In genomic region chr10:79239930-79240713, GRCh38 we compare ENCODE assay signal across 11 cellular contexts.
A peak's percentile ranks its signal among the peaks of the same experiment; 100 is the strongest.
DNase-seq lines count a peak whose midpoint lies in the region; ATAC-seq, FAIRE-seq and TF ChIP-seq lines count a peak whose summit lies in the region.
"Had no signal": no experiment of that assay in that cellular context is flagged by ENCODE, and none has a peak within 500 bp of the region (broad histone marks: within the 10 kb centered on the region; RNA-seq: fewer than 3 reads in every experiment).

No MANE protein-coding gene starts in this region.

- H2AFZ ChIP-seq in HepG2 (ENCODE audit: low read length) = no peak overlapping the region

- TF ChIP-seq RAD21 in HepG2 (CRISPR knock-in tag; IDR thresholded peaks at IDR 0.05) = no peak

- peaks cover 19% of the 10 kb centered on the region; the same call in 1 of the 2 replicates for H4K20me1 ChIP-seq in HepG2 (ENCODE audit: insufficient read depth, low read length)

- TF ChIP-seq EP300 in HepG2 (IDR thresholded peaks at IDR 0.05; ENCODE audit: low read depth in 2 of 2, low read length in 2 of 2) (no peak), HepG2 (CRISPR knock-in tag; IDR thresholded peaks at IDR 0.05; ENCODE audit: borderline replicate concordance) (no peak)

- intact Hi-C loops in HepG2 (cut with micrococcal nuclease; ENCODE audit: unreplicated experiment) (no loop called here), right lobe of liver (cut with DNase I) (no loop called here)
- intact Hi-C loops in dendritic cell treated with granulocyte-macrophage colony-stimulating factor and Interleukin-4, amounts not matched to agents 40 ng/mL and 50 ng/mL, for 4 days (cut with micrococcal nuclease) = loop anchor here (1.0 to 2.0 kb wide), 2 partner anchors 8 to 55 kb away; no protein-coding TSS in a partner anchor

- H3K27me3 ChIP-seq in HepG2 (ENCODE audit: control insufficient read depth in 1 of 2, insufficient read depth in 2 of 2, low read length in 2 of 2) (no peaks in the 10 kb centered on the region), right lobe of liver (no peaks in the 10 kb centered on the region), muscle layer of duodenum (ENCODE audit: low read depth, low read length) (no peaks in the 10 kb centered on the region)
- H3K27me3 ChIP-seq: ascending aorta had no signal

- H3K9me3 Mint-ChIP-seq in dendritic cell treated with granulocyte-macrophage colony-stimulating factor and Interleukin-4, amounts not matched to agents 40 ng/mL and 50 ng/mL, for 4 days = no peaks in the 10 kb centered on the region
- no peaks in the 10 kb centered on the region for H3K9me3 Mint-ChIP-seq in T-cell
- H3K9me3 Mint-ChIP-seq: memory B cell had no signal

- DNase-seq in HepG2 (ENCODE audit: low spot score) = no peak
- DNase-seq in right lobe of liver = no peak
- no peak for DNase-seq in NCI-H226
- DNase-seq in T-cell = no peak
- DNase-seq in NCI-H187 (lab: John Stamatoyannopoulos, UW) = no peak
- DNase-seq: AML-193 had no signal

- no peak overlapping the region for H3K4me3 ChIP-seq in HepG2 (replicated peaks in 1 of 3; ENCODE audit: insufficient read depth in 1 of 3, low read depth in 2 of 3, low read length in 3 of 3)
- H3K4me3 ChIP-seq in right lobe of liver = no peak overlapping the region
- no peak overlapping the region for H3K4me3 ChIP-seq in muscle layer of duodenum (ENCODE audit: low read depth in 1 of 2, low read length in 2 of 2)
- H3K4me3 ChIP-seq: ascending aorta had no signal

- no TSS peak for BruUV-seq in HepG2 (replicated peaks; lab: Mats Ljungman, UMichigan)

- H3K27ac Mint-ChIP-seq in dendritic cell treated with granulocyte-macrophage colony-stimulating factor and Interleukin-4, amounts not matched to agents 40 ng/mL and 50 ng/mL, for 4 days = peak overlapping the region; percentile 87
- no peak overlapping the region for H3K27ac Mint-ChIP-seq in T-cell
- H3K27ac Mint-ChIP-seq: memory B cell had no signal

- no peaks in the 10 kb centered on the region for H3K27me3 Mint-ChIP-seq in dendritic cell treated with granulocyte-macrophage colony-stimulating factor and Interleukin-4, amounts not matched to agents 40 ng/mL and 50 ng/mL, for 4 days
- H3K27me3 Mint-ChIP-seq in T-cell = no peaks in the 10 kb centered on the region
- H3K27me3 Mint-ChIP-seq: memory B cell had no signal

- H3K4me2 ChIP-seq in HepG2 (ENCODE audit: low read depth, low read length) = no peak overlapping the region

- H3K9me3 ChIP-seq in HepG2 (ENCODE audit: low read length) (no peaks in the 10 kb centered on the region), right lobe of liver (no peaks in the 10 kb centered on the region), muscle layer of duodenum (ENCODE audit: control insufficient read depth in 1 of 2, low read length in 2 of 2) (no peaks in the 10 kb centered on the region)
- H3K9me3 ChIP-seq: ascending aorta had no signal

- TF ChIP-seq CTCF in HepG2 (CRISPR knock-in tag; IDR thresholded peaks at IDR 0.05) = no peak
- no peak for TF ChIP-seq CTCF in right lobe of liver (IDR thresholded peaks at IDR 0.05)

- H3K4me3 Mint-ChIP-seq in dendritic cell treated with granulocyte-macrophage colony-stimulating factor and Interleukin-4, amounts not matched to agents 40 ng/mL and 50 ng/mL, for 4 days = no peak overlapping the region
- H3K4me3 Mint-ChIP-seq in T-cell = peak overlapping the region in 1 of 3 donors; percentile 15

- H3K4me1 ChIP-seq in HepG2 (ENCODE audit: insufficient read depth, low read length) (no peaks in the 10 kb centered on the region), right lobe of liver (peaks cover 0 to 11% (median 2%) of the 10 kb centered on the region in 4 donors), muscle layer of duodenum (ENCODE audit: control insufficient read depth in 1 of 2, insufficient read depth in 2 of 2, low read length in 2 of 2) (peaks cover 22 to 84% of the 10 kb centered on the region in 2 donors)

- 99% methylated on average over 31 of the region's 32 CpGs for WGBS in HepG2 (ENCODE audit: low lambda C conversion rate)
- 86% methylated on average over 27 of the region's 32 CpGs for WGBS in right lobe of liver (ENCODE audit: insufficient coverage, low coverage, low lambda C conversion rate, missing lambda C conversion rate)

- peaks cover 22 to 62% of the 10 kb centered on the region in 2 experiments for H3K36me3 ChIP-seq in HepG2 (replicated peaks in 1 of 2; ENCODE audit: control insufficient read depth in 1 of 2, insufficient read depth in 2 of 2, low read length in 2 of 2)
- no peaks in the 10 kb centered on the region for H3K36me3 ChIP-seq in right lobe of liver
- no peaks in the 10 kb centered on the region for H3K36me3 ChIP-seq in muscle layer of duodenum (ENCODE audit: control insufficient read depth in 1 of 2, insufficient read depth in 2 of 2, low read length in 2 of 2)
- H3K36me3 ChIP-seq: ascending aorta had no signal

- POLR2A ChIA-PET in HepG2 (lab: Yijun Ruan, JAX) = no interaction called here
- POLR2A ChIA-PET in T-cell (lab: Charles Lee) = no interaction called here

- H3K36me3 Mint-ChIP-seq in dendritic cell treated with granulocyte-macrophage colony-stimulating factor and Interleukin-4, amounts not matched to agents 40 ng/mL and 50 ng/mL, for 4 days (ENCODE audit: low read depth) = peaks cover 41% of the 10 kb centered on the region
- peaks cover 3% of the 10 kb centered on the region for H3K36me3 Mint-ChIP-seq in T-cell
- H3K36me3 Mint-ChIP-seq: memory B cell had no signal

- TF ChIP-seq POLR2A in HepG2 (IDR thresholded peaks at IDR 0.05; ENCODE audit: insufficient read depth in 1 of 2, low read depth in 2 of 2, low read length in 2 of 2) = no peak
- no peak for TF ChIP-seq POLR2A in right lobe of liver (IDR thresholded peaks at IDR 0.05)

- H3K9ac ChIP-seq in HepG2 (ENCODE audit: insufficient read depth, low read depth, low read length) = no peak overlapping the region

- ATAC-seq in HepG2 (no peak), right lobe of liver (no peak), HG02588 (IDR thresholded peaks at IDR 0.05; ENCODE audit: unreplicated experiment) (no peak), T-cell (replicated peaks in 1 of 4) (no peak)

- FAIRE-seq in HepG2 (lab: Jason Lieb, UNC) = no peak

- peaks cover 86% of the 10 kb centered on the region for H3K4me1 Mint-ChIP-seq in dendritic cell treated with granulocyte-macrophage colony-stimulating factor and Interleukin-4, amounts not matched to agents 40 ng/mL and 50 ng/mL, for 4 days (ENCODE audit: low read depth)
- H3K4me1 Mint-ChIP-seq in T-cell = peaks cover 28 to 41% (median 35%) of the 10 kb centered on the region in 3 donors

- H3K27ac ChIP-seq in HepG2 (ENCODE audit: extremely low read length, insufficient read depth, low read length) (no peak overlapping the region), right lobe of liver (peak overlapping the region in 1 of 3 donors; percentile 57), muscle layer of duodenum (ENCODE audit: low read length) (peak overlapping the region; percentile 45)
- H3K27ac ChIP-seq: ascending aorta had no signal

- CTCF ChIA-PET in HepG2 (lab: Yijun Ruan, JAX; ENCODE audit: low intra/inter-chr PET ratio, low total read pairs) (no interaction called here), T-cell (lab: Charles Lee) (no interaction called here)

- in situ Hi-C loops in HepG2 (cut with HindIII; ENCODE audit: extremely low pct_ligation_motif_present, low pct_unique_long_range_greater_than_20kb) = no loop called here

- peaks cover 2% of the 10 kb centered on the region for H3K79me2 ChIP-seq in HepG2 (ENCODE audit: insufficient read depth, low read length)

TF ChIP-seq in HepG2, 621 proteins besides CTCF, POLR2A, EP300 and RAD21:
- TF ChIP-seq NR3C1 (CRISPR knock-in tag; IDR thresholded peaks at IDR 0.05) = no peak
- TF ChIP-seq AGO2 (optimal IDR thresholded peaks at IDR 0.05; ENCODE audit: low read depth, low read length) = peak; percentile 45
- TF ChIP-seq U2AF2 (IDR thresholded peaks at IDR 0.05; ENCODE audit: low read depth, low read length) = no peak
